In the genomic region with DNA sequence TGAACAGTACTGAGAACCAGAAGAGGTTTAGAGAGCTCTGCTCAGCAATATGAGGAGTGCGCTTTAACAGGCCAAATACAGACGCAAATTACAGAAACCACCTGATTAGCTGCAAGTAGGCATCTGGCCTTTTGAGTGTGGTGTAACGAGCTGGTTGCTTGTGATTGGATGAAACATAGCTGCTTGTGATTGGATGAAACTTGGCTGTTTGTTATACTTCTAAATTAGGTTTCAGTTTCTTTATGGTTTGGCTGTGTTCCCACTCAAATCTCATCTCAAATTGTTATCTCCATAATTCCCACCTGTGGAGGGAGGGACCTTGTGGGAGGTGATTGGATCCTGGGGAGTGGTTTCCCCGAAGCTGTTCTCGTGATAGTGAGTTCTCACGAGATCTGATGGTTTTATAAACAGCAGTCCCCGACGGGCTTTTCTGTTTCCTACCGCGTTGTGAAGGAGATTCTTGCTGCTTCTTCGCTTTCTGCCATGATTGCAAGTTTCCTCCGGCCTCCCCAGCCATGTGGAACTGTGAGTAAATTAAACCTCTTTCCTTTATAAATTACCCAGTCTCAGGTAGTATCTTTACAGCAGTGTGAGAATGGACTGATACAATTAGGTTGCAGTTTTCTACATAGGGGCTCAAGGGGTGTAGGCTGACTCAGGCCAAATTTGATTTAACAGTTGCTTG, we compare ENCODE assay signal across 14 cellular contexts.
A peak's percentile ranks its signal among the peaks of the same experiment; 100 is the strongest.
DNase-seq lines count a peak whose midpoint lies in the region; ATAC-seq, FAIRE-seq and TF ChIP-seq lines count a peak whose summit lies in the region.
"Had no signal": no experiment of that assay in that cellular context is flagged by ENCODE, and none has a peak within 500 bp of the region (broad histone marks: within the 10 kb centered on the region; RNA-seq: fewer than 3 reads in every experiment).

No MANE protein-coding gene starts in this region.

- TF ChIP-seq EP300 in K562 (IDR thresholded peaks at IDR 0.05; ENCODE audit: low read length), result no peak
- no peak for TF ChIP-seq EP300 in esophagus muscularis mucosa (IDR thresholded peaks at IDR 0.05)

- in situ Hi-C loops in K562 (cut with MboI), result no loop called here

- WGBS in K562 (ENCODE audit: insufficient coverage, low coverage, missing lambda C conversion rate), result under 1% methylated on average over 12 of the region's 12 CpGs
- 87% methylated on average over 12 of the region's 12 CpGs for WGBS in esophagus muscularis mucosa

- H2AFZ ChIP-seq in K562 (ENCODE audit: low read depth, low read length), result peak overlapping the region; percentile 49; the same call in 1 of the 2 replicates

- no peak for TF ChIP-seq CTCF in K562 (IDR thresholded peaks at IDR 0.05 in 2 of 3, conservative IDR thresholded peaks at IDR 0.05 in 1 of 3; ENCODE audit: insufficient read depth in 2 of 3, low read depth in 1 of 3, low read length in 3 of 3)
- no peak for TF ChIP-seq CTCF in tibial artery (IDR thresholded peaks at IDR 0.05)
- TF ChIP-seq CTCF in esophagus muscularis mucosa (IDR thresholded peaks at IDR 0.05), result no peak

- H3K4me2 ChIP-seq in K562 (ENCODE audit: insufficient read depth, low read length), result peak overlapping the region; percentile 31; the same call in 1 of the 2 replicates

- H3K27me3 Mint-ChIP-seq in activated T-cell treated with anti-CD3 and anti-CD28 coated beads, Interleukin-2, amount 50 U/mL, for 72 hours (ENCODE audit: low read depth), result no peaks in the 10 kb centered on the region
- H3K27me3 Mint-ChIP-seq: activated naive CD8-positive, alpha-beta T cell treated with anti-CD3 and anti-CD28 coated beads for 36 hours; stimulated activated naive B cell treated with anti-CD40 and anti-IgM and Interleukin-4, amounts not matched to agents 10 μg/mL and 1 μg/mL and 100 μg/mL, for 72 hours had no signal

- peaks cover 0 to 2% of the 10 kb centered on the region in 2 donors for H3K9me3 Mint-ChIP-seq in activated T-cell treated with anti-CD3 and anti-CD28 coated beads, Interleukin-2, amount 50 U/mL, for 72 hours

- peak overlapping the region; percentile 17; the same call in 1 of the 2 replicates for H3K4me3 ChIP-seq in K562
- no peak overlapping the region for H3K4me3 ChIP-seq in tibial artery
- no peak overlapping the region for H3K4me3 ChIP-seq in esophagus muscularis mucosa
- H3K4me3 ChIP-seq: prostate gland had no signal

- no peaks in the 10 kb centered on the region for H3K79me2 ChIP-seq in K562 (ENCODE audit: control insufficient read depth, insufficient read depth, low read length)

- H3K9ac ChIP-seq in K562 (ENCODE audit: insufficient read depth in 1 of 2, low read depth in 2 of 2, low read length in 2 of 2), result no peak overlapping the region

- no peak for TF ChIP-seq POLR2A in K562 (conservative IDR thresholded peaks at IDR 0.05)
- no peak for TF ChIP-seq POLR2A in esophagus muscularis mucosa (IDR thresholded peaks at IDR 0.05; ENCODE audit: low read depth)

- CTCF ChIA-PET in K562 (lab: Yijun Ruan, JAX; ENCODE audit: low intra/inter-chr PET ratio), result no interaction called here

- H3K27ac ChIP-seq in K562 (ENCODE audit: extremely low read depth, low read depth, low read length), result no peak overlapping the region
- H3K27ac ChIP-seq in tibial artery, result no peak overlapping the region
- no peak overlapping the region for H3K27ac ChIP-seq in esophagus muscularis mucosa (replicated peaks in 1 of 4)
- H3K27ac ChIP-seq: prostate gland had no signal

- POLR2A ChIA-PET in K562 (lab: Yijun Ruan, JAX), result no interaction called here

- no peak overlapping the region for H3K27ac Mint-ChIP-seq in activated T-cell treated with anti-CD3 and anti-CD28 coated beads, Interleukin-2, amount 50 U/mL, for 72 hours
- H3K27ac Mint-ChIP-seq: activated naive CD8-positive, alpha-beta T cell treated with anti-CD3 and anti-CD28 coated beads for 36 hours; immature natural killer cell; stimulated activated naive B cell treated with anti-CD40 and anti-IgM and Interleukin-4, amounts not matched to agents 10 μg/mL and 1 μg/mL and 100 μg/mL, for 72 hours had no signal

- peak; percentile 86 for ATAC-seq in K562
- no peak for ATAC-seq in activated T-cell treated with anti-CD3 and anti-CD28 coated beads, Interleukin-2, amount 50 U/mL, for 72 hours (replicated peaks in 1 of 2)
- ATAC-seq: stimulated activated naive B cell treated with anti-CD40 and anti-IgM and Interleukin-4, amounts not matched to agents 10 μg/mL and 1 μg/mL and 100 μg/mL, for 72 hours had no signal

- H3K36me3 Mint-ChIP-seq in activated T-cell treated with anti-CD3 and anti-CD28 coated beads, Interleukin-2, amount 50 U/mL, for 72 hours (ENCODE audit: insufficient read depth in 2 of 2), result no peaks in the 10 kb centered on the region
- H3K36me3 Mint-ChIP-seq: activated naive CD8-positive, alpha-beta T cell treated with anti-CD3 and anti-CD28 coated beads for 36 hours; immature natural killer cell; stimulated activated naive B cell treated with anti-CD40 and anti-IgM and Interleukin-4, amounts not matched to agents 10 μg/mL and 1 μg/mL and 100 μg/mL, for 72 hours had no signal

- H3K4me1 Mint-ChIP-seq in activated T-cell treated with anti-CD3 and anti-CD28 coated beads, Interleukin-2, amount 50 U/mL, for 72 hours (ENCODE audit: low read depth), result no peaks in the 10 kb centered on the region
- H3K4me1 Mint-ChIP-seq: activated naive CD8-positive, alpha-beta T cell treated with anti-CD3 and anti-CD28 coated beads for 36 hours; immature natural killer cell; stimulated activated naive B cell treated with anti-CD40 and anti-IgM and Interleukin-4, amounts not matched to agents 10 μg/mL and 1 μg/mL and 100 μg/mL, for 72 hours had no signal

- no peaks in the 10 kb centered on the region for H4K20me1 ChIP-seq in K562 (replicated peaks; ENCODE audit: control insufficient read depth, insufficient read depth, low read length)

- no peaks in the 10 kb centered on the region for H3K9me1 ChIP-seq in K562 (ENCODE audit: control insufficient read depth, insufficient read depth, low read length)

- H3K27me3 ChIP-seq in K562 (ENCODE audit: control insufficient read depth in 2 of 2, insufficient read depth in 2 of 2, low read length in 2 of 2), result no peaks in the 10 kb centered on the region
- no peaks in the 10 kb centered on the region for H3K27me3 ChIP-seq in tibial artery
- H3K27me3 ChIP-seq in esophagus muscularis mucosa, result no peaks in the 10 kb centered on the region

- H3K4me1 ChIP-seq in K562 (replicated peaks in 1 of 2; ENCODE audit: control insufficient read depth in 2 of 2, insufficient read depth in 2 of 2, low read length in 2 of 2), result no peaks in the 10 kb centered on the region; a peak in 1 of 5 replicates
- H3K4me1 ChIP-seq in tibial artery, result no peaks in the 10 kb centered on the region
- no peaks in the 10 kb centered on the region for H3K4me1 ChIP-seq in esophagus muscularis mucosa
- H3K4me1 ChIP-seq: prostate gland had no signal

- H3K36me3 ChIP-seq in K562 (ENCODE audit: control insufficient read depth, insufficient read depth, low read length) (no peaks in the 10 kb centered on the region), tibial artery (no peaks in the 10 kb centered on the region), esophagus muscularis mucosa (no peaks in the 10 kb centered on the region)
- H3K36me3 ChIP-seq: prostate gland had no signal

- H3K9me3 ChIP-seq in K562 (replicated peaks; ENCODE audit: control insufficient read depth, insufficient read depth, low read depth, low read length), result no peaks in the 10 kb centered on the region
- no peaks in the 10 kb centered on the region for H3K9me3 ChIP-seq in tibial artery
- H3K9me3 ChIP-seq in esophagus muscularis mucosa, result no peaks in the 10 kb centered on the region
- H3K9me3 ChIP-seq: prostate gland had no signal

- no peak overlapping the region for H3K4me3 Mint-ChIP-seq in activated T-cell treated with anti-CD3 and anti-CD28 coated beads, Interleukin-2, amount 50 U/mL, for 72 hours
- H3K4me3 Mint-ChIP-seq: activated naive CD8-positive, alpha-beta T cell treated with anti-CD3 and anti-CD28 coated beads for 36 hours; stimulated activated naive B cell treated with anti-CD40 and anti-IgM and Interleukin-4, amounts not matched to agents 10 μg/mL and 1 μg/mL and 100 μg/mL, for 72 hours had no signal

- DNase-seq in DMS53 (lab: John Stamatoyannopoulos, UW) (peak; percentile 92), HTR-8/SVneo (ENCODE audit: insufficient read length, low spot score) (peak; percentile 6), NCI-H748 (lab: John Stamatoyannopoulos, UW; ENCODE audit: unreplicated experiment) (peak; percentile 94), K562 (ENCODE audit: extremely low read depth in 1 of 4, low spot score in 3 of 4) (peak in 1 of 4 experiments; percentile 34), tibial artery (no peak), esophagus muscularis mucosa (ENCODE audit: extremely low spot score) (no peak)
- DNase-seq in activated CD4-positive, alpha-beta T cell treated with anti-CD3 and anti-CD28 coated beads for 4 hours, result no peak
- no peak for DNase-seq in activated T-cell treated with anti-CD3 and anti-CD28 coated beads, Interleukin-2, amount 50 U/mL, for 72 hours
- DNase-seq: activated naive CD8-positive, alpha-beta T cell treated with anti-CD3 and anti-CD28 coated beads for 36 hours; H7; immature natural killer cell; stimulated activated CD4-positive, alpha-beta T cell treated with anti-CD3 and anti-CD28 coated beads, Interleukin-2, amount 100 ng/mL, for 24 hours; stimulated activated naive B cell treated with anti-CD40 and anti-IgM and Interleukin-4, amounts not matched to agents 10 μg/mL and 1 μg/mL and 100 μg/mL, for 72 hours had no signal

- no TSS peak for BruUV-seq in K562 (replicated peaks; lab: Mats Ljungman, UMichigan)

- intact Hi-C loops in K562 (cut with micrococcal nuclease) (no loop called here), tibial artery (cut with DNase I; ENCODE audit: low total_unique reads) (no loop called here), esophagus muscularis mucosa (cut with DNase I) (no loop called here)

- no peak for TF ChIP-seq RAD21 in K562 (CRISPR knock-in tag; conservative IDR thresholded peaks at IDR 0.05 in 1 of 2, IDR thresholded peaks at IDR 0.05 in 1 of 2)

- FAIRE-seq in HTR-8/SVneo (lab: Jason Lieb, UNC) (no peak), K562 (lab: Jason Lieb, UNC) (peak; percentile 58)

TF ChIP-seq in K562, 482 proteins besides CTCF, POLR2A, EP300 and RAD21 (continues in another document):
- TF ChIP-seq KHSRP (IDR thresholded peaks at IDR 0.05) (no peak), CHD2 (IDR thresholded peaks at IDR 0.05; ENCODE audit: low read depth, low read length) (peak; percentile 88), PHF8 (IDR thresholded peaks at IDR 0.05; ENCODE audit: borderline replicate concordance, low read length) (peak; percentile 29; the same call in 1 of the 2 replicates)
- TF ChIP-seq, protein P1, sequence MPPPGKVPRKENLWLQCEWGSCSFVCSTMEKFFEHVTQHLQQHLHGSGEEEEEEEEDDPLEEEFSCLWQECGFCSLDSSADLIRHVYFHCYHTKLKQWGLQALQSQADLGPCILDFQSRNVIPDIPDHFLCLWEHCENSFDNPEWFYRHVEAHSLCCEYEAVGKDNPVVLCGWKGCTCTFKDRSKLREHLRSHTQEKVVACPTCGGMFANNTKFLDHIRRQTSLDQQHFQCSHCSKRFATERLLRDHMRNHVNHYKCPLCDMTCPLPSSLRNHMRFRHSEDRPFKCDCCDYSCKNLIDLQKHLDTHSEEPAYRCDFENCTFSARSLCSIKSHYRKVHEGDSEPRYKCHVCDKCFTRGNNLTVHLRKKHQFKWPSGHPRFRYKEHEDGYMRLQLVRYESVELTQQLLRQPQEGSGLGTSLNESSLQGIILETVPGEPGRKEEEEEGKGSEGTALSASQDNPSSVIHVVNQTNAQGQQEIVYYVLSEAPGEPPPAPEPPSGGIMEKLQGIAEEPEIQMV (tag; conservative IDR thresholded peaks at IDR 0.05; ENCODE audit: low read depth), result no peak

Comparison
In these comparisons a context has a peak if more than half of its experiments do, and no peak if none do; other contexts are left out.
1. DNase-seq: peak in DMS53 (single experiment), HTR-8/SVneo (single experiment) and NCI-H748 (single experiment); none in tibial artery (0 of 2), activated CD4-positive, alpha-beta T cell treated with anti-CD3 and anti-CD28 coated beads for 4 hours (0 of 2), esophagus muscularis mucosa (single experiment) and activated T-cell treated with anti-CD3 and anti-CD28 coated beads, Interleukin-2, amount 50 U/mL, for 72 hours (0 of 2).